2 cellular contexts compared by ENCODE assay signal in genomic region chr11:118663381-118663780, GRCh38.
TF ChIP-seq lines count a peak whose summit lies in the region.

No MANE protein-coding gene starts in this region.

TF ChIP-seq in GM23338, 12 proteins besides CTCF, POLR2A, EP300 and RAD21:
- no peak for TF ChIP-seq REST (IDR thresholded peaks at IDR 0.05; ENCODE audit: unreplicated experiment)
- no peak for TF ChIP-seq ZNF462 (CRISPR knock-in tag; IDR thresholded peaks at IDR 0.05)
- TF ChIP-seq JUNB (IDR thresholded peaks at IDR 0.05; ENCODE audit: unreplicated experiment), result no peak
- TF ChIP-seq ETS1 (IDR thresholded peaks at IDR 0.05), result no peak
- TF ChIP-seq NANOG (IDR thresholded peaks at IDR 0.05; ENCODE audit: borderline replicate concordance), result no peak
- no peak for TF ChIP-seq ZNF331 (CRISPR knock-in tag; IDR thresholded peaks at IDR 0.05; ENCODE audit: low read depth)
- no peak for TF ChIP-seq CREB1 (CRISPR knock-in tag; IDR thresholded peaks at IDR 0.05; ENCODE audit: low read depth)
- TF ChIP-seq ZNF114 (CRISPR knock-in tag; IDR thresholded peaks at IDR 0.05), result no peak
- TF ChIP-seq STAT1 (IDR thresholded peaks at IDR 0.05; ENCODE audit: unreplicated experiment), result no peak
- no peak for TF ChIP-seq POLR2AphosphoS5 (IDR thresholded peaks at IDR 0.05; ENCODE audit: low read depth)
- TF ChIP-seq EZH2phosphoT487 (IDR thresholded peaks at IDR 0.05; ENCODE audit: unreplicated experiment), result no peak
- no peak for TF ChIP-seq EZH2 (IDR thresholded peaks at IDR 0.05; ENCODE audit: low read depth, unreplicated experiment)

TF ChIP-seq in WTC11, 78 proteins besides CTCF, POLR2A, EP300 and RAD21 (continued from another document):
- TF ChIP-seq PREB (CRISPR knock-in tag; IDR thresholded peaks at IDR 0.05; ENCODE audit: borderline replicate concordance) (no peak), ZNF138 (CRISPR knock-in tag; conservative IDR thresholded peaks at IDR 0.05) (no peak), FOXK1 (CRISPR knock-in tag; IDR thresholded peaks at IDR 0.05) (no peak)
